8 cellular contexts compared by ENCODE assay signal in the genomic region with DNA sequence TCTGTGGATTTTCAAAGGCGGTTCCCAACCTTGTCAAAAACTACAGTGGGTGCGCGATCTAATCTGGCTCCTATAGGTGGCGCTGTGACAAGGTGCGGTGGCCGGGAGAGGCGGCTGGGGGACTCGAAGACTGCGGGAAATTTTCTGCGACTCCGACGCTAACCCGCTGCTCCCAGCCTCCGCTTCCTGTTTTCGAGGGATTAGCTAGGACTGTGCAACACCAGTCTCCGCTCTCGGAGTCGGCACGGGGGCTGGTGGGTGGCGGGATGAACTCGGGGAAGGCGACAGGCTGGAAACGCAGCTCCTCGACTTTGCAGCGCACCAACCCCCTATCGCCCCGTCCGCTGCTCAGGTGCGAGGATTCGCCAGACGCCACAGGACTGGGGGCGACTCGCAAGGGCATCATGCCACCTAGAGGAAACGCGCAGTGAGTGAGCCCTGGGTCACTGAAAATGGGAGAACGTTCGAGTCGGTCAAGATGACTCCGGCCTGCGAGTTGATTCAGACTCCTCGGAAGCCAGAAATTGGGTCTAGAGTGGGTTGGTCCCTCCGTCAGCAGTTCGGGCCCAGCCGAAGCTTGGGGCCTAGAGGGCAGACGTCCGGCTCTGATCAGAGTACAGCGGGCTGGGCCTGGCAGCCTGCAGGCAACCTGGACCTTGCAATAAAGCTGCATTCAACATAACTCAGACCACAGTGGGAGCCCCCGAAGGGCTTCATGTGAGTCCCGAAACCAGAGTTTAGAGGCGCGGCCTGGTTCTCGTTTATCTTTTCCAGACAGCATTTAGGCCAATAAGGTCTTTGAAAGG.
DNase-seq lines count a peak whose midpoint lies in the region; ATAC-seq and TF ChIP-seq lines count a peak whose summit lies in the region.

No MANE protein-coding gene starts in this region.

- H3K9me3 Mint-ChIP-seq in nephron, result peaks cover 2% of the 10 kb centered on the region

- peaks cover 100% of the 10 kb centered on the region for H3K27me3 Mint-ChIP-seq in nephron (ENCODE audit: low read depth)

- no peak overlapping the region for H3K27ac Mint-ChIP-seq in nephron

- H3K4me3 ChIP-seq in NB4 (ENCODE audit: low read depth, low read length) (no peak overlapping the region), choroid plexus epithelial cell (ENCODE audit: low read depth, low read length) (no peak overlapping the region)

- H3K4me1 Mint-ChIP-seq in nephron, result peaks cover 30% of the 10 kb centered on the region

- DNase-seq in GM10266 (ENCODE audit: extremely low spot score), result no peak
- DNase-seq in NB4 (ENCODE audit: low read depth), result peak; percentile 44
- peak; percentile 8 for DNase-seq in choroid plexus epithelial cell (ENCODE audit: low read depth)
- DNase-seq in activated gamma-delta T cell treated with Interleukin-2 at 50 U/mL for 16 hours, result no peak
- DNase-seq in NCI-H2227 (lab: John Stamatoyannopoulos, UW; ENCODE audit: unreplicated experiment), result no peak
- DNase-seq in hepatic stellate cell (ENCODE audit: low spot score), result no peak

- no peak for ATAC-seq in HG03378 (IDR thresholded peaks at IDR 0.05; ENCODE audit: unreplicated experiment)

- TF ChIP-seq CTCF in GM10266 (IDR thresholded peaks at IDR 0.05; ENCODE audit: control insufficient read depth, insufficient read depth, low read depth, missing control alignments), result peak; percentile 55
- peak; percentile 58 for TF ChIP-seq CTCF in NB4 (IDR thresholded peaks at IDR 0.05; ENCODE audit: low read depth, low read length)
- peak; percentile 51 for TF ChIP-seq CTCF in choroid plexus epithelial cell (conservative IDR thresholded peaks at IDR 0.05; ENCODE audit: low read depth, low read length)
- TF ChIP-seq CTCF in nephron (IDR thresholded peaks at IDR 0.05; ENCODE audit: unreplicated experiment in 3 of 3), result peak; percentile 55 to 76 (median 72)

- TF ChIP-seq POLR2A in NB4 (IDR thresholded peaks at IDR 0.05; ENCODE audit: extremely low read depth, insufficient read length), result no peak

- H3K36me3 Mint-ChIP-seq in nephron (ENCODE audit: low read depth), result no peaks in the 10 kb centered on the region

- peak overlapping the region; percentile 65 to 79 (median 75) for H3K4me3 Mint-ChIP-seq in nephron

Comparison
In these comparisons a context has a peak if more than half of its experiments do, and no peak if none do; other contexts are left out.
1. DNase-seq: peak in NB4 (single experiment) and choroid plexus epithelial cell (single experiment); none in GM10266 (single experiment), activated gamma-delta T cell treated with Interleukin-2 at 50 U/mL for 16 hours (single experiment), NCI-H2227 (single experiment) and hepatic stellate cell (single experiment).
2. Peak in every context shown above with its lines, with median percentiles within 50 percentile points of each other: CTCF ChIP-seq.